ENCODE assay signal across 22 cellular contexts in genomic region chr1:224897501-224897900, GRCh38. TPM values are rescaled to one million over a fixed set of nuclear protein-coding genes. Genes with fewer than 3 reads are reported as not detected.
"Had no signal": no experiment of that assay in that cellular context is flagged by ENCODE, and none has a peak within 500 bp of the region (broad histone marks: within the 10 kb centered on the region; RNA-seq: fewer than 3 reads in every experiment).

No MANE protein-coding gene starts in this region.

- H3K4me3 ChIP-seq: adrenal gland, Peyer's patch had no signal

- H3K36me3 Mint-ChIP-seq: activated naive CD4-positive, alpha-beta T cell treated with anti-CD3 and anti-CD28 coated beads, Interleukin-2, amount 50 U/mL, for 72 hours had no signal

- H3K27ac ChIP-seq: adrenal gland, brain microvascular endothelial cell, KMS-11, Peyer's patch had no signal

- H3K4me1 ChIP-seq: adrenal gland, Peyer's patch had no signal

- H3K36me3 ChIP-seq: adrenal gland, brain microvascular endothelial cell, Peyer's patch had no signal

- ATAC-seq: activated CD8-positive, alpha-beta T cell treated with anti-CD3 and anti-CD28 coated beads for 36 hours; activated naive CD4-positive, alpha-beta T cell treated with anti-CD3 and anti-CD28 coated beads, Interleukin-2, amount 50 U/mL, for 72 hours had no signal

- H3K9ac ChIP-seq: KMS-11 had no signal

- H3K4me3 Mint-ChIP-seq: activated CD4-positive, alpha-beta T cell treated with anti-CD3 and anti-CD28 coated beads, Interleukin-2, amount 10 ng/mL, durations not matched to agents 24 days and 14 days; activated CD8-positive, alpha-beta T cell treated with anti-CD3 and anti-CD28 coated beads for 36 hours; activated naive CD4-positive, alpha-beta T cell treated with anti-CD3 and anti-CD28 coated beads for 36 hours had no signal

- DNase-seq: activated CD4-positive, alpha-beta T cell treated with anti-CD3 and anti-CD28 coated beads, Interleukin-2, amount 10 ng/mL, durations not matched to agents 24 days and 14 days; activated CD4-positive, alpha-beta T cell treated with anti-CD3 and anti-CD28 coated beads, Interleukin-2, amount 50 U/mL, for 4 hours; activated CD8-positive, alpha-beta T cell treated with anti-CD3 and anti-CD28 coated beads for 36 hours; activated gamma-delta T cell; activated naive CD4-positive, alpha-beta T cell treated with anti-CD3 and anti-CD28 coated beads for 36 hours; activated T-cell treated with anti-CD3 and anti-CD28 coated beads, Interleukin-2, amount 50 U/mL, for 1 hour; adrenal gland; anterior cingulate cortex; brain microvascular endothelial cell; central memory CD4-positive, alpha-beta T cell; NCI-H1105; NCI-H1417 treated with DMSO at 0.1 percent for 48 hours; NCI-H1930; NCI-H2081 treated with DMSO at 0.1 percent for 48 hours; NCI-H345; NCI-H524 treated with DMSO at 0.1 percent for 48 hours; Peyer's patch; RPMI8226; SHP77 treated with DMSO at 0.1 percent for 48 hours; T1000 had no signal

- H3K27me3 ChIP-seq: adrenal gland, brain microvascular endothelial cell, Peyer's patch had no signal

- H3K4me2 ChIP-seq: KMS-11 had no signal

- H3K4me1 Mint-ChIP-seq: activated CD4-positive, alpha-beta T cell treated with anti-CD3 and anti-CD28 coated beads, Interleukin-2, amount 10 ng/mL, durations not matched to agents 24 days and 14 days had no signal

- H3K9me3 Mint-ChIP-seq: activated CD4-positive, alpha-beta T cell treated with anti-CD3 and anti-CD28 coated beads, Interleukin-2, amount 10 ng/mL, durations not matched to agents 24 days and 14 days had no signal

- H3K9me3 ChIP-seq: adrenal gland, Peyer's patch had no signal

RNA-seq across cellular contexts. Expression of gene DNAH14, which starts 32.0 kb away (rescaled TPM):
- total RNA-seq: activated CD4-positive, alpha-beta T cell treated with anti-CD3 and anti-CD28 coated beads, Interleukin-2, amount 10 ng/mL, durations not matched to agents 24 days and 14 days had no signal
